26 cellular contexts compared by ENCODE assay signal in the genomic region with DNA sequence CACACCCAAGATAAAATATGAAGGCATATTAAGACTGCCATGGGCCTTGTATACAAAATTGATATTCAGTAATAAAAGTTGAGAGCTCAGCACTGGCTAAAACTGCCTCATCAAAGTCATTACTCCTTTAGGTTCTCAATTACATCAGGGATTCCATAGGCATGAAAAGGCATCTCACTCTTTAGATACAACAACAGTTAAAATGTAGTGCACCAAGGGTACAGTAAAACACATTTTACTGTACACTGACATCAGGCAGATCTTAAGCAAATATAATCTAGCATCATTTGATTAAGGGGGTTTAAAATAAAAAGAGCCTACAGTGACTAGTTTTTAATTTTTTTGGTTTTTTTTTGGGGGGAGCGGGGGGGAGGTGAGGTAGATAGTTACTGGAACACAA.
DNase-seq lines count a peak whose midpoint lies in the region; ATAC-seq and TF ChIP-seq lines count a peak whose summit lies in the region.
"Had no signal": no experiment of that assay in that cellular context is flagged by ENCODE, and none has a peak within 500 bp of the region (broad histone marks: within the 10 kb centered on the region; RNA-seq: fewer than 3 reads in every experiment).

No MANE protein-coding gene starts in this region.

- H3K79me2 ChIP-seq in GM23248 (ENCODE audit: insufficient read depth) (peaks cover 100% of the 10 kb centered on the region), Loucy (ENCODE audit: insufficient read depth, low read length) (peaks cover 37% of the 10 kb centered on the region)

- TF ChIP-seq CTCF in Loucy (conservative IDR thresholded peaks at IDR 0.05; ENCODE audit: low read length) = no peak

- H3K4me3 Mint-ChIP-seq in central memory CD8-positive, alpha-beta T cell = no peak overlapping the region
- H3K4me3 Mint-ChIP-seq: activated CD8-positive, alpha-beta T cell treated with anti-CD3 and anti-CD28 coated beads for 36 hours; activated naive CD4-positive, alpha-beta T cell treated with anti-CD3 and anti-CD28 coated beads, Interleukin-2, amount 10 ng/mL, durations not matched to agents 7 days and 5 days; activated T-cell treated with anti-CD3 and anti-CD28 coated beads, Interleukin-2, amount 50 U/mL, for 24 hours; mesothelial cell of epicardium; nephron progenitor cell; T-helper 2 cell treated with Interferon-gamma antibody and Interleukin-4, amounts not matched to agents 5 μg/mL and 100 μg/mL, for 36 hours had no signal

- H2AFZ ChIP-seq in GM23248 = no peak overlapping the region
- no peak overlapping the region for H2AFZ ChIP-seq in Loucy (ENCODE audit: low read length)

- peak; percentile 35 for DNase-seq in GM23248
- DNase-seq in central memory CD8-positive, alpha-beta T cell (ENCODE audit: low spot score in 2 of 2) = no peak
- no peak for DNase-seq in LoVo (ENCODE audit: low spot score)
- no peak for DNase-seq in SHP77 (lab: John Stamatoyannopoulos, UW)
- DNase-seq: activated CD8-positive, alpha-beta T cell treated with anti-CD3 and anti-CD28 coated beads for 36 hours; activated naive CD4-positive, alpha-beta T cell treated with anti-CD3 and anti-CD28 coated beads, Interleukin-2, amount 10 ng/mL, durations not matched to agents 7 days and 5 days; activated T-cell treated with anti-CD3 and anti-CD28 coated beads, Interleukin-2, amount 50 U/mL, for 24 hours; anterior cingulate cortex; caudate nucleus; DMS79 treated with DMSO at 0.1 percent for 48 hours; left cardiac atrium; NCI-H1436 treated with DMSO at 0.1 percent for 48 hours; NCI-H2171; NCI-H774; nephron progenitor cell; SJCRH30; stimulated activated CD4-positive, alpha-beta T cell treated with anti-CD3 and anti-CD28 coated beads, Interleukin-1b, Interleukin-23, amount 100 ng/mL, for 48 hours; stimulated activated naive CD4-positive, alpha-beta T cell had no signal

- in situ Hi-C loops in GM23248 (cut with MboI) = no loop called here

- H4K20me1 ChIP-seq in GM23248 (ENCODE audit: insufficient read depth) = no peaks in the 10 kb centered on the region
- H4K20me1 ChIP-seq in Loucy (ENCODE audit: insufficient read depth, low read length, poor library complexity, severe bottlenecking) = peaks cover 5% of the 10 kb centered on the region

- H3K9me3 ChIP-seq in GM23248 (ENCODE audit: low read depth) (no peaks in the 10 kb centered on the region), Loucy (ENCODE audit: insufficient read depth, low read depth, low read length) (no peaks in the 10 kb centered on the region), skeletal muscle tissue (ENCODE audit: control insufficient read depth in 3 of 3, low read length in 3 of 3) (no peaks in the 10 kb centered on the region)
- H3K9me3 ChIP-seq: esophagus muscularis mucosa, SJCRH30, tibial nerve had no signal

- H3K27ac ChIP-seq in GM23248 (peak overlapping the region; percentile 59), skeletal muscle tissue (ENCODE audit: low read depth, low read length) (peak overlapping the region; percentile 19)
- H3K27ac ChIP-seq: SJCRH30 had no signal

- H3K27ac Mint-ChIP-seq in central memory CD8-positive, alpha-beta T cell (ENCODE audit: low read depth) = peak overlapping the region; percentile 9
- H3K27ac Mint-ChIP-seq: activated CD8-positive, alpha-beta T cell treated with anti-CD3 and anti-CD28 coated beads for 36 hours; activated naive CD4-positive, alpha-beta T cell treated with anti-CD3 and anti-CD28 coated beads, Interleukin-2, amount 10 ng/mL, durations not matched to agents 7 days and 5 days; activated T-cell treated with anti-CD3 and anti-CD28 coated beads, Interleukin-2, amount 50 U/mL, for 24 hours; mesothelial cell of epicardium; nephron progenitor cell; T-helper 2 cell treated with Interferon-gamma antibody and Interleukin-4, amounts not matched to agents 5 μg/mL and 100 μg/mL, for 36 hours had no signal

- peaks cover 2% of the 10 kb centered on the region for H3K36me3 Mint-ChIP-seq in central memory CD8-positive, alpha-beta T cell (ENCODE audit: insufficient read depth)
- H3K36me3 Mint-ChIP-seq: activated naive CD4-positive, alpha-beta T cell treated with anti-CD3 and anti-CD28 coated beads, Interleukin-2, amount 10 ng/mL, durations not matched to agents 7 days and 5 days; mesothelial cell of epicardium had no signal

- H3F3A ChIP-seq in GM23248 (ENCODE audit: insufficient read depth) (peaks cover 12% of the 10 kb centered on the region), Loucy (ENCODE audit: low read depth) (no peaks in the 10 kb centered on the region)

- H3K9me3 Mint-ChIP-seq in central memory CD8-positive, alpha-beta T cell = no peaks in the 10 kb centered on the region
- H3K9me3 Mint-ChIP-seq: activated CD8-positive, alpha-beta T cell treated with anti-CD3 and anti-CD28 coated beads for 36 hours; activated naive CD4-positive, alpha-beta T cell treated with anti-CD3 and anti-CD28 coated beads, Interleukin-2, amount 10 ng/mL, durations not matched to agents 7 days and 5 days; activated T-cell treated with anti-CD3 and anti-CD28 coated beads, Interleukin-2, amount 50 U/mL, for 24 hours; mesothelial cell of epicardium; nephron progenitor cell; T-helper 2 cell treated with Interferon-gamma antibody and Interleukin-4, amounts not matched to agents 5 μg/mL and 100 μg/mL, for 36 hours had no signal

- no peaks in the 10 kb centered on the region for H3K36me3 ChIP-seq in GM23248 (ENCODE audit: low read depth)
- no peaks in the 10 kb centered on the region for H3K36me3 ChIP-seq in Loucy (ENCODE audit: insufficient read depth, low read length)
- H3K36me3 ChIP-seq in skeletal muscle tissue (ENCODE audit: control insufficient read depth in 3 of 3, insufficient read depth in 3 of 3, low read length in 3 of 3) = no peaks in the 10 kb centered on the region
- H3K36me3 ChIP-seq: esophagus muscularis mucosa, SJCRH30, tibial nerve had no signal

- H3K4me2 ChIP-seq in GM23248 (ENCODE audit: unreplicated experiment) (peak overlapping the region; percentile 60), Loucy (ENCODE audit: low read depth, low read length, poor library complexity, severe bottlenecking) (peak overlapping the region; percentile 21)

- H3K9me2 ChIP-seq in GM23248 (ENCODE audit: insufficient read depth) (no peaks in the 10 kb centered on the region), Loucy (replicated peaks; ENCODE audit: low read depth, low read length) (no peaks in the 10 kb centered on the region)

- H3K27me3 ChIP-seq in GM23248 (replicated peaks; ENCODE audit: insufficient read depth) (no peaks in the 10 kb centered on the region), Loucy (ENCODE audit: insufficient read depth, low read length, poor library complexity, severe bottlenecking) (no peaks in the 10 kb centered on the region), skeletal muscle tissue (ENCODE audit: control insufficient read depth in 3 of 3, insufficient read depth in 3 of 3, low read length in 3 of 3) (no peaks in the 10 kb centered on the region)
- H3K27me3 ChIP-seq: esophagus muscularis mucosa, SJCRH30, tibial nerve had no signal

- no peak for ATAC-seq in central memory CD8-positive, alpha-beta T cell (replicated peaks; ENCODE audit: extremely low read depth, poor library complexity, severe bottlenecking)
- no peak for ATAC-seq in HG03469 (IDR thresholded peaks at IDR 0.05; ENCODE audit: unreplicated experiment)
- ATAC-seq: activated CD8-positive, alpha-beta T cell treated with anti-CD3 and anti-CD28 coated beads for 36 hours; left cardiac atrium had no signal

- no peak overlapping the region for H3K4me3 ChIP-seq in GM23248
- H3K4me3 ChIP-seq in Loucy (ENCODE audit: low read length, poor library complexity, severe bottlenecking) = no peak overlapping the region
- no peak overlapping the region for H3K4me3 ChIP-seq in skeletal muscle tissue (ENCODE audit: low read length in 3 of 3)
- H3K4me3 ChIP-seq: esophagus muscularis mucosa, SJCRH30, tibial nerve had no signal

- peaks cover 48% of the 10 kb centered on the region for H3K4me1 Mint-ChIP-seq in central memory CD8-positive, alpha-beta T cell
- H3K4me1 Mint-ChIP-seq: activated naive CD4-positive, alpha-beta T cell treated with anti-CD3 and anti-CD28 coated beads, Interleukin-2, amount 10 ng/mL, durations not matched to agents 7 days and 5 days; mesothelial cell of epicardium; nephron progenitor cell had no signal

- 100% methylated on average over 1 of the region's 1 CpG for WGBS in GM23248 (ENCODE audit: low coverage in 1 of 2, low lambda C conversion rate in 2 of 2, missing lambda C conversion rate in 2 of 2), 2 experiments

- H3K4me1 ChIP-seq in GM23248 (ENCODE audit: insufficient read depth) (peaks cover 17% of the 10 kb centered on the region), Loucy (ENCODE audit: insufficient read depth, low read length, poor library complexity, severe bottlenecking) (peaks cover 25% of the 10 kb centered on the region), skeletal muscle tissue (ENCODE audit: control insufficient read depth in 3 of 3, insufficient read depth in 3 of 3, low read length in 3 of 3) (peaks cover 5 to 7% (median 6%) of the 10 kb centered on the region in 3 donors)
- H3K4me1 ChIP-seq: SJCRH30 had no signal

- no peaks in the 10 kb centered on the region for H3K27me3 Mint-ChIP-seq in central memory CD8-positive, alpha-beta T cell
- H3K27me3 Mint-ChIP-seq: activated CD8-positive, alpha-beta T cell treated with anti-CD3 and anti-CD28 coated beads for 36 hours; activated naive CD4-positive, alpha-beta T cell treated with anti-CD3 and anti-CD28 coated beads, Interleukin-2, amount 10 ng/mL, durations not matched to agents 7 days and 5 days; activated T-cell treated with anti-CD3 and anti-CD28 coated beads, Interleukin-2, amount 50 U/mL, for 24 hours; progenitor cell of endocrine pancreas had no signal

- H3K9ac ChIP-seq in GM23248 (no peak overlapping the region), Loucy (ENCODE audit: low read depth, low read length, poor library complexity, severe bottlenecking) (no peak overlapping the region), skeletal muscle tissue (ENCODE audit: low read depth in 1 of 3, low read length in 3 of 3) (no peak overlapping the region)
